14 cellular contexts compared by ENCODE assay signal in the genomic region with DNA sequence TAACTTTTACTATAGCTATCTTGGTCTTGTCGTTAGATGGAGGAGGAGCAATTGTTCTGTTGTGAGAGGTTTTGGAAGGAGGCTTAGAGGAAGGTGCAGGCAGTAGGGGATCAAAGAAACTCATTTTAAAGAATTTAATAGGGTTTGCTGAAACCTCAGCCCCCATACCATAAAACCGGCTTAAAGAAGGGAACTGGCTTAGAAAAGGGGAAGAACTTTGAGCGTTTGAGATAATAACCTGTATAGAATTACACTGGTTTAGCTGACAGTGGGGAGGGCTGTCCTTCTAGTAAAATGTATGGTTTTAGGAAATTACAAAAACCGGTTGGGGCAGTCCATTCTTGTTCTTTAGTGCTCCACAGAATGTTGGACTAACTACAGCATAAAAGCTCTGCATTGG.
DNase-seq lines count a peak whose midpoint lies in the region; ATAC-seq lines count a peak whose summit lies in the region.
"Had no signal": no experiment of that assay in that cellular context is flagged by ENCODE, and none has a peak within 500 bp of the region (broad histone marks: within the 10 kb centered on the region; RNA-seq: fewer than 3 reads in every experiment).

No MANE protein-coding gene starts in this region.

- ATAC-seq in naive thymus-derived CD4-positive, alpha-beta T cell, result no peak
- ATAC-seq in GM18498 (IDR thresholded peaks at IDR 0.05; ENCODE audit: unreplicated experiment), result no peak
- ATAC-seq: activated CD4-positive, CD25-positive, alpha-beta regulatory T cell treated with anti-CD3 and anti-CD28 coated beads, Interleukin-2, amount 50 U/mL, for 24 hours had no signal

- no peak overlapping the region for H3K4me3 ChIP-seq in naive thymus-derived CD4-positive, alpha-beta T cell (ENCODE audit: low read length)
- H3K4me3 ChIP-seq: upper lobe of left lung had no signal

- H3K27ac Mint-ChIP-seq in activated CD4-positive, alpha-beta memory T cell treated with anti-CD3 and anti-CD28 coated beads, Interleukin-2, amount 10 ng/mL, durations not matched to agents 7 days and 5 days, result peak overlapping the region; percentile 79
- H3K27ac Mint-ChIP-seq in naive thymus-derived CD4-positive, alpha-beta T cell, result peak overlapping the region; percentile 5 to 85 (median 34)
- H3K27ac Mint-ChIP-seq: dendritic cell treated with granulocyte-macrophage colony-stimulating factor and Interleukin-4, amounts not matched to agents 40 ng/mL and 50 ng/mL, for 4 days had no signal

- POLR2A ChIA-PET in activated CD4-positive, alpha-beta memory T cell treated with anti-CD3 and anti-CD28 coated beads, Interleukin-2, amount 10 ng/mL, durations not matched to agents 7 days and 5 days (lab: Charles Lee), result no interaction called here
- POLR2A ChIA-PET in naive thymus-derived CD4-positive, alpha-beta T cell (lab: Charles Lee), result no interaction called here

- no peaks in the 10 kb centered on the region for H3K27me3 Mint-ChIP-seq in activated CD4-positive, alpha-beta memory T cell treated with anti-CD3 and anti-CD28 coated beads, Interleukin-2, amount 10 ng/mL, durations not matched to agents 7 days and 5 days
- no peaks in the 10 kb centered on the region for H3K27me3 Mint-ChIP-seq in naive thymus-derived CD4-positive, alpha-beta T cell
- H3K27me3 Mint-ChIP-seq: dendritic cell treated with granulocyte-macrophage colony-stimulating factor and Interleukin-4, amounts not matched to agents 40 ng/mL and 50 ng/mL, for 4 days had no signal

- H3K4me3 Mint-ChIP-seq in activated CD4-positive, alpha-beta memory T cell treated with anti-CD3 and anti-CD28 coated beads, Interleukin-2, amount 10 ng/mL, durations not matched to agents 7 days and 5 days, result peak overlapping the region; percentile 71
- peak overlapping the region; percentile 30 to 81 (median 67) for H3K4me3 Mint-ChIP-seq in naive thymus-derived CD4-positive, alpha-beta T cell
- H3K4me3 Mint-ChIP-seq: dendritic cell treated with granulocyte-macrophage colony-stimulating factor and Interleukin-4, amounts not matched to agents 40 ng/mL and 50 ng/mL, for 4 days had no signal

- in situ Hi-C loops in KBM-7 (cut with MboI; ENCODE audit: low pct_unique_long_range_greater_than_20kb, low sequenced_read_pairs), result no loop called here

- peaks cover 51% of the 10 kb centered on the region for H3K4me1 Mint-ChIP-seq in activated CD4-positive, alpha-beta memory T cell treated with anti-CD3 and anti-CD28 coated beads, Interleukin-2, amount 10 ng/mL, durations not matched to agents 7 days and 5 days
- H3K4me1 Mint-ChIP-seq in naive thymus-derived CD4-positive, alpha-beta T cell, result peaks cover 30 to 75% (median 51%) of the 10 kb centered on the region in 7 donors

- no peaks in the 10 kb centered on the region for H3K9me3 ChIP-seq in naive thymus-derived CD4-positive, alpha-beta T cell (ENCODE audit: control insufficient read depth in 2 of 3, low read length in 3 of 3)

- peak; percentile 40 for DNase-seq in NCI-H748 (lab: John Stamatoyannopoulos, UW; ENCODE audit: unreplicated experiment)
- DNase-seq in NCI-H748 treated with DMSO at 0.1 percent for 48 hours (lab: John Stamatoyannopoulos, UW), result no peak
- DNase-seq in KBM-7, result peak; percentile 85
- DNase-seq in activated CD4-positive, alpha-beta memory T cell treated with anti-CD3 and anti-CD28 coated beads, Interleukin-2, amount 10 ng/mL, durations not matched to agents 7 days and 5 days, result no peak
- DNase-seq in naive thymus-derived CD4-positive, alpha-beta T cell, result no peak
- no peak for DNase-seq in stimulated activated CD4-positive, alpha-beta T cell treated with anti-CD3 and anti-CD28 coated beads, Interleukin-2, amount 100 ng/mL, for 24 hours
- DNase-seq in inferior parietal cortex (ENCODE audit: extremely low spot score), result no peak
- DNase-seq: 8988T, DMS 273 treated with DMSO at 0.1 percent for 48 hours, NCI-H446 treated with DMSO at 0.1 percent for 48 hours, upper lobe of left lung had no signal

- intact Hi-C loops in naive thymus-derived CD4-positive, alpha-beta T cell (cut with micrococcal nuclease), result no loop called here

- H3K27me3 ChIP-seq in naive thymus-derived CD4-positive, alpha-beta T cell (ENCODE audit: control insufficient read depth in 2 of 2, insufficient read depth in 2 of 2, low read length in 2 of 2), result no peaks in the 10 kb centered on the region
- H3K27me3 ChIP-seq: upper lobe of left lung had no signal

- H3K27ac ChIP-seq in naive thymus-derived CD4-positive, alpha-beta T cell (ENCODE audit: low read depth, low read length), result no peak overlapping the region
- H3K27ac ChIP-seq: upper lobe of left lung had no signal

- peaks cover 4 to 18% of the 10 kb centered on the region in 2 donors for H3K4me1 ChIP-seq in naive thymus-derived CD4-positive, alpha-beta T cell (ENCODE audit: control insufficient read depth in 2 of 2, insufficient read depth in 2 of 2, low read length in 2 of 2)

- H3K36me3 Mint-ChIP-seq in activated CD4-positive, alpha-beta memory T cell treated with anti-CD3 and anti-CD28 coated beads, Interleukin-2, amount 10 ng/mL, durations not matched to agents 7 days and 5 days (ENCODE audit: low read depth), result peaks cover 26% of the 10 kb centered on the region
- H3K36me3 Mint-ChIP-seq in naive thymus-derived CD4-positive, alpha-beta T cell, result peaks cover 0 to 43% (median 15%) of the 10 kb centered on the region in 5 donors

- H3K36me3 ChIP-seq in naive thymus-derived CD4-positive, alpha-beta T cell (ENCODE audit: control insufficient read depth in 2 of 3, insufficient read depth in 3 of 3, low read length in 3 of 3), result no peaks in the 10 kb centered on the region
- H3K36me3 ChIP-seq: upper lobe of left lung had no signal

- H3K9me3 Mint-ChIP-seq in activated CD4-positive, alpha-beta memory T cell treated with anti-CD3 and anti-CD28 coated beads, Interleukin-2, amount 10 ng/mL, durations not matched to agents 7 days and 5 days, result peaks cover 3% of the 10 kb centered on the region
- peaks cover 0 to 15% (median 2%) of the 10 kb centered on the region in 11 donors for H3K9me3 Mint-ChIP-seq in naive thymus-derived CD4-positive, alpha-beta T cell
- H3K9me3 Mint-ChIP-seq: dendritic cell treated with granulocyte-macrophage colony-stimulating factor and Interleukin-4, amounts not matched to agents 40 ng/mL and 50 ng/mL, for 4 days had no signal

- CTCF ChIA-PET in activated CD4-positive, alpha-beta memory T cell treated with anti-CD3 and anti-CD28 coated beads, Interleukin-2, amount 10 ng/mL, durations not matched to agents 7 days and 5 days (lab: Charles Lee), result no interaction called here
- CTCF ChIA-PET in naive thymus-derived CD4-positive, alpha-beta T cell (lab: Charles Lee), result no interaction called here

Comparison
In these comparisons a context has a peak if more than half of its experiments do, and no peak if none do; other contexts are left out.
1. DNase-seq: peak in NCI-H748 (single experiment) and KBM-7 (single experiment); none in NCI-H748 treated with DMSO at 0.1 percent for 48 hours (single experiment), activated CD4-positive, alpha-beta memory T cell treated with anti-CD3 and anti-CD28 coated beads, Interleukin-2, amount 10 ng/mL, durations not matched to agents 7 days and 5 days (single experiment), naive thymus-derived CD4-positive, alpha-beta T cell (0 of 9), stimulated activated CD4-positive, alpha-beta T cell treated with anti-CD3 and anti-CD28 coated beads, Interleukin-2, amount 100 ng/mL, for 24 hours (0 of 2) and inferior parietal cortex (single experiment).